ENCODE assay signal across 17 cellular contexts in genomic region chrX:110045988-110046387, GRCh38. TPM values are rescaled to one million over a fixed set of nuclear protein-coding genes. Genes with fewer than 3 reads are reported as not detected.
DNase-seq lines count a peak whose midpoint lies in the region; ATAC-seq, FAIRE-seq and TF ChIP-seq lines count a peak whose summit lies in the region.
"Had no signal": no experiment of that assay in that cellular context is flagged by ENCODE, and none has a peak within 500 bp of the region (broad histone marks: within the 10 kb centered on the region; RNA-seq: fewer than 3 reads in every experiment).

No MANE protein-coding gene starts in this region.

- H2AFZ ChIP-seq in endothelial cell of umbilical vein (ENCODE audit: low read depth, low read length), result no peak overlapping the region
- H2AFZ ChIP-seq: PC-9 had no signal

- no TSS peak for BruUV-seq in endothelial cell of umbilical vein (replicated peaks; lab: Mats Ljungman, UMichigan)

- H4K20me1 ChIP-seq in endothelial cell of umbilical vein (replicated peaks; ENCODE audit: control insufficient read depth, extremely low read depth, insufficient read depth, low read length), result no peaks in the 10 kb centered on the region

- peak; percentile 38 for FAIRE-seq in endothelial cell of umbilical vein (lab: Jason Lieb, UNC)
- FAIRE-seq: A204.1 had no signal

- intact Hi-C loops in endothelial cell of umbilical vein (cut with micrococcal nuclease) (no loop called here), posterior vena cava (cut with DNase I) (no loop called here)

- H3K79me2 ChIP-seq in endothelial cell of umbilical vein (ENCODE audit: control insufficient read depth, insufficient read depth, low read length), result no peaks in the 10 kb centered on the region

- no peaks in the 10 kb centered on the region for H3K4me1 ChIP-seq in endothelial cell of umbilical vein (ENCODE audit: control insufficient read depth, extremely low read depth, insufficient read depth, low read length)
- H3K4me1 ChIP-seq: Caco-2, testis had no signal

- H3K9ac ChIP-seq in endothelial cell of umbilical vein (replicated peaks; ENCODE audit: extremely low read depth, insufficient read depth, low read length), result no peak overlapping the region

- no peaks in the 10 kb centered on the region for H3K27me3 ChIP-seq in endothelial cell of umbilical vein (ENCODE audit: control insufficient read depth in 2 of 2, insufficient read depth in 2 of 2, low read length in 2 of 2)
- H3K27me3 ChIP-seq: testis had no signal

- CTCF ChIA-PET in endothelial cell of umbilical vein (lab: Charles Lee), result interaction anchor here (1.4 to 4.2 kb wide), 9 partner anchors 8 to 135 kb away, joined by 4 to 42 read pairs (median 5); no protein-coding TSS in a partner anchor

- DNase-seq in NCI-H1417 (lab: John Stamatoyannopoulos, UW), result peak in 2 of 3 experiments; percentile 51 to 76
- DNase-seq in NCI-H1417 treated with DMSO at 0.1 percent for 48 hours (lab: John Stamatoyannopoulos, UW), result no peak
- DNase-seq in NCI-H69 (lab: John Stamatoyannopoulos, UW), result peak; percentile 87
- no peak for DNase-seq in endothelial cell of umbilical vein (ENCODE audit: low read depth, low spot score)
- DNase-seq in retinal pigment epithelial cell (ENCODE audit: low read depth), result no peak
- no peak for DNase-seq in RPMI8226
- no peak for DNase-seq in posterior vena cava (ENCODE audit: low spot score)
- DNase-seq: activated naive CD8-positive, alpha-beta T cell treated with anti-CD3 and anti-CD28 coated beads for 36 hours; effector CD8-positive, alpha-beta T cell; hippocampal formation; midbrain; PC-9; retina; testis had no signal

- H3K9me1 ChIP-seq in endothelial cell of umbilical vein (replicated peaks; ENCODE audit: control insufficient read depth, extremely low read depth, insufficient read depth, low read length), result no peaks in the 10 kb centered on the region

- POLR2A ChIA-PET in endothelial cell of umbilical vein (lab: Charles Lee), result no interaction called here

- H3K36me3 ChIP-seq in endothelial cell of umbilical vein (ENCODE audit: control insufficient read depth in 2 of 2, extremely low read depth in 1 of 2, insufficient read depth in 2 of 2, low read length in 2 of 2), result no peaks in the 10 kb centered on the region

- no peak for TF ChIP-seq CTCF in endothelial cell of umbilical vein (IDR thresholded peaks at IDR 0.05; ENCODE audit: extremely low read depth in 1 of 2, insufficient read depth in 1 of 2, low read depth in 1 of 2, low read length in 2 of 2)
- TF ChIP-seq CTCF in retinal pigment epithelial cell (conservative IDR thresholded peaks at IDR 0.05; ENCODE audit: low read depth, low read length), result peak; percentile 18

- dilution Hi-C loops in endothelial cell of umbilical vein (cut with MboI; ENCODE audit: extremely low pct_ligation_motif_present, low sequenced_read_pairs), result no loop called here

- H3K4me2 ChIP-seq in endothelial cell of umbilical vein (ENCODE audit: insufficient read depth, low read length), result no peak overlapping the region
- H3K4me2 ChIP-seq: PC-9 had no signal

- H3K9me3 ChIP-seq in endothelial cell of umbilical vein (replicated peaks; ENCODE audit: control insufficient read depth, insufficient read depth, low read length), result no peaks in the 10 kb centered on the region
- H3K9me3 ChIP-seq: Caco-2, testis had no signal

- TF ChIP-seq POLR2A in endothelial cell of umbilical vein (IDR thresholded peaks at IDR 0.05; ENCODE audit: low read depth, low read length), result no peak

- no peak for ATAC-seq in HG02623 (IDR thresholded peaks at IDR 0.05; ENCODE audit: unreplicated experiment)

- H3K4me3 ChIP-seq in endothelial cell of umbilical vein (replicated peaks in 1 of 3; ENCODE audit: insufficient read depth in 1 of 3, low read depth in 1 of 3, low read length in 3 of 3) (no peak overlapping the region), retinal pigment epithelial cell (ENCODE audit: low read length) (no peak overlapping the region)
- H3K4me3 ChIP-seq: PC-9, testis had no signal

- H3K27ac ChIP-seq in endothelial cell of umbilical vein (ENCODE audit: insufficient read depth, low read depth, low read length), result no peak overlapping the region
- H3K27ac ChIP-seq: PC-9, testis had no signal

TF ChIP-seq in endothelial cell of umbilical vein, 7 proteins besides CTCF, POLR2A, EP300 and RAD21:
- no peak for TF ChIP-seq FOS (IDR thresholded peaks at IDR 0.05; ENCODE audit: borderline replicate concordance, insufficient read depth, low read length)
- no peak for TF ChIP-seq POLR2AphosphoS5 (IDR thresholded peaks at IDR 0.05; ENCODE audit: insufficient read depth, low read depth, low read length)
- TF ChIP-seq EZH2 (IDR thresholded peaks at IDR 0.05; ENCODE audit: borderline replicate concordance, low read depth, low read length, severe bottlenecking), result no peak

RNA-seq across cellular contexts. Expression of gene TMEM164, which starts 43.1 kb away (rescaled TPM):
- total RNA-seq in endothelial cell of umbilical vein (22.2 and 25.1 TPM in 2 replicates), posterior vena cava (10 to 100 TPM; 12.5 to 14.2 TPM)
- polyA plus RNA-seq in endothelial cell of umbilical vein, result 11.1 and 12.8 TPM in 2 replicates
- 12.9 and 14.2 TPM in 2 replicates for polyA plus RNA-seq in endothelial cell of umbilical vein (2011; cell fraction: cytosol; rRNA removed)
- polyA plus RNA-seq in endothelial cell of umbilical vein (2011; cell fraction: nucleus; rRNA removed), result 21.0 and 23.6 TPM in 2 replicates
- 15.8 and 18.4 TPM in 2 replicates for polyA plus RNA-seq in endothelial cell of umbilical vein (2012)
- 23.5 and 26.4 TPM in 2 replicates for polyA minus RNA-seq in endothelial cell of umbilical vein
- 14.8 TPM for polyA minus RNA-seq in endothelial cell of umbilical vein (2011; cell fraction: cytosol; rRNA and poly(A)+ RNA removed)
- polyA minus RNA-seq in endothelial cell of umbilical vein (2011; cell fraction: nucleus; rRNA and poly(A)+ RNA removed), result 14.4 and 17.1 TPM in 2 replicates

Comparison
In these comparisons a context has a peak if more than half of its experiments do, and no peak if none do; other contexts are left out.
1. DNase-seq: peak in NCI-H1417 (2 of 3) and NCI-H69 (single experiment); none in NCI-H1417 treated with DMSO at 0.1 percent for 48 hours (single experiment), endothelial cell of umbilical vein (single experiment), retinal pigment epithelial cell (single experiment), RPMI8226 (single experiment) and posterior vena cava (single experiment).